ENCODE assay signal across 16 cellular contexts in genomic region chr11:11691296-11692141, GRCh38.
DNase-seq lines count a peak whose midpoint lies in the region; ATAC-seq and TF ChIP-seq lines count a peak whose summit lies in the region.
"Had no signal": no experiment of that assay in that cellular context is flagged by ENCODE, and none has a peak within 500 bp of the region (broad histone marks: within the 10 kb centered on the region; RNA-seq: fewer than 3 reads in every experiment).

No MANE protein-coding gene starts in this region.

- TF ChIP-seq CTCF in 22Rv1 (IDR thresholded peaks at IDR 0.05) (no peak), omental fat pad (IDR thresholded peaks at IDR 0.05) (no peak)

- no peaks in the 10 kb centered on the region for H3K9me3 ChIP-seq in HUES64 (ENCODE audit: insufficient read depth, low read depth, low read length)
- H3K9me3 ChIP-seq: psoas muscle, tibial artery had no signal

- H3K27me3 ChIP-seq in HUES64 (ENCODE audit: insufficient read depth, low read length): no peaks in the 10 kb centered on the region
- H3K27me3 ChIP-seq: tibial artery had no signal

- H3K27ac ChIP-seq in 22Rv1 (peak overlapping the region; percentile 48), HUES64 (ENCODE audit: low read depth, low read length) (peak overlapping the region; percentile 8; the same call in 1 of the 2 replicates)
- H3K27ac ChIP-seq: psoas muscle, tibial artery had no signal

- WGBS in HUES64: 47% methylated on average over 13 of the region's 13 CpGs

- peak overlapping the region; percentile 50 for H3K9ac ChIP-seq in HUES64 (ENCODE audit: low read depth, low read length)

- H3K4me3 ChIP-seq in HUES64 (ENCODE audit: low read length): peak overlapping the region; percentile 22; the same call in 1 of the 2 replicates
- H3K4me3 ChIP-seq: psoas muscle, tibial artery had no signal

- H3K4me1 ChIP-seq in HUES64 (ENCODE audit: insufficient read depth, low read length): peaks cover 17% of the 10 kb centered on the region; the same call in 1 of the 2 replicates
- H3K4me1 ChIP-seq: psoas muscle, tibial artery had no signal

- DNase-seq in NCI-H510A treated with DMSO at 0.1 percent for 48 hours (lab: John Stamatoyannopoulos, UW) (peak; percentile 58), iPS DF 19.7 (ENCODE audit: low read depth, low spot score) (peak; percentile 47), omental fat pad (ENCODE audit: low spot score) (no peak)
- no peak for DNase-seq in stimulated activated naive CD4-positive, alpha-beta T cell (lab: John Stamatoyannopoulos, UW)
- no peak for DNase-seq in effector CD8-positive, alpha-beta T cell (lab: John Stamatoyannopoulos, UW)
- DNase-seq: activated CD4-positive, alpha-beta T cell treated with anti-CD3 and anti-CD28 coated beads for 1 hour; activated naive CD8-positive, alpha-beta T cell treated with anti-CD3 and anti-CD28 coated beads, Interleukin-2, amount 50 U/mL, for 24 hours; activated T-cell treated with anti-CD3 and anti-CD28 coated beads, Interleukin-2, amount 50 U/mL, for 1 hour; psoas muscle; stimulated activated CD4-positive, alpha-beta T cell treated with anti-CD3 and anti-CD28 coated beads, Interleukin-1b, Interleukin-23, amount 100 ng/mL, for 48 hours; stimulated activated CD8-positive, alpha-beta memory T cell treated with anti-CD3 and anti-CD28 coated beads, Interleukin-4, amount 100 ng/mL, for 48 hours; tibial artery had no signal

- no peaks in the 10 kb centered on the region for H3K36me3 ChIP-seq in HUES64 (ENCODE audit: insufficient read depth, low read length)
- H3K36me3 ChIP-seq: tibial artery had no signal

- ATAC-seq in omental fat pad (ENCODE audit: low FRiP score): no peak
- ATAC-seq in HG03565 (IDR thresholded peaks at IDR 0.05; ENCODE audit: unreplicated experiment): no peak
- ATAC-seq: activated naive CD8-positive, alpha-beta T cell treated with anti-CD3 and anti-CD28 coated beads, Interleukin-2, amount 50 U/mL, for 24 hours; esophagus mucosa; psoas muscle had no signal

Comparison
In these comparisons a context has a peak if more than half of its experiments do, and no peak if none do; other contexts are left out.
1. DNase-seq: peak in NCI-H510A treated with DMSO at 0.1 percent for 48 hours (single experiment) and iPS DF 19.7 (single experiment); none in omental fat pad (single experiment), stimulated activated naive CD4-positive, alpha-beta T cell (0 of 6) and effector CD8-positive, alpha-beta T cell (single experiment).